ENCODE assay signal across 15 cellular contexts in genomic region chr5:157818368-157818767, GRCh38. TPM values are rescaled to one million over a fixed set of nuclear protein-coding genes. Genes with fewer than 3 reads are reported as not detected.
A peak's percentile ranks its signal among the peaks of the same experiment; 100 is the strongest.
DNase-seq lines count a peak whose midpoint lies in the region; ATAC-seq and TF ChIP-seq lines count a peak whose summit lies in the region.
"Had no signal": no experiment of that assay in that cellular context is flagged by ENCODE, and none has a peak within 500 bp of the region (broad histone marks: within the 10 kb centered on the region; RNA-seq: fewer than 3 reads in every experiment).

No MANE protein-coding gene starts in this region.

- ATAC-seq in WTC11 (no peak), left lobe of liver (peak; percentile 27)
- no peak for ATAC-seq in activated T-helper 17 cell treated with anti-CD3 and anti-CD28 coated beads, Interleukin-2, amount 50 U/mL, for 72 hours (replicated peaks)
- ATAC-seq: GM23338 had no signal

- H3K27me3 ChIP-seq in subcutaneous abdominal adipose tissue (ENCODE audit: control insufficient read depth in 5 of 5, insufficient read depth in 4 of 5, low read length in 5 of 5) (no peaks in the 10 kb centered on the region), Peyer's patch (no peaks in the 10 kb centered on the region)

- no peak for TF ChIP-seq CTCF in WTC11 (IDR thresholded peaks at IDR 0.05)
- TF ChIP-seq CTCF in Peyer's patch (IDR thresholded peaks at IDR 0.05), result no peak

- H3K9ac ChIP-seq in subcutaneous abdominal adipose tissue (ENCODE audit: low read length in 5 of 5), result no peak overlapping the region

- no peak overlapping the region for H3K27ac Mint-ChIP-seq in WTC11
- H3K27ac Mint-ChIP-seq in activated T-helper 17 cell treated with anti-CD3 and anti-CD28 coated beads, Interleukin-2, amount 50 U/mL, for 72 hours, result no peak overlapping the region
- H3K27ac Mint-ChIP-seq: CD4-positive, alpha-beta memory T cell; GM23338 had no signal

- no peak overlapping the region for H3K4me3 Mint-ChIP-seq in WTC11
- H3K4me3 Mint-ChIP-seq in activated T-helper 17 cell treated with anti-CD3 and anti-CD28 coated beads, Interleukin-2, amount 50 U/mL, for 72 hours, result no peak overlapping the region
- H3K4me3 Mint-ChIP-seq: CD4-positive, alpha-beta memory T cell; GM23338 had no signal

- H3K4me1 ChIP-seq in subcutaneous abdominal adipose tissue (ENCODE audit: control insufficient read depth in 5 of 5, insufficient read depth in 5 of 5, low read length in 5 of 5), result peaks cover 0 to 28% (median 16%) of the 10 kb centered on the region in 5 donors
- peaks cover 0 to 5% (median 0%) of the 10 kb centered on the region in 4 donors for H3K4me1 ChIP-seq in Peyer's patch

- no peak for DNase-seq in WTC11 (ENCODE audit: low spot score)
- DNase-seq in left lobe of liver (ENCODE audit: low spot score), result no peak
- no peak for DNase-seq in T1000 (lab: John Stamatoyannopoulos, UW)
- DNase-seq in Peyer's patch, result no peak
- DNase-seq: C1 segment of cervical spinal cord; Calu3; CD4-positive, alpha-beta memory T cell; COR-L47; DMS53; DMS79 treated with DMSO at 0.1 percent for 48 hours; GF-D8 had no signal

- H3K9me3 ChIP-seq in subcutaneous abdominal adipose tissue (ENCODE audit: control insufficient read depth in 5 of 5, low read length in 5 of 5) (no peaks in the 10 kb centered on the region), Peyer's patch (peaks cover 0 to 4% (median 0%) of the 10 kb centered on the region in 4 donors)
- H3K9me3 ChIP-seq: HAP-1 had no signal

- POLR2A ChIA-PET in WTC11 (lab: Charles Lee), result interaction anchor here (0.7 kb wide), 1 partner anchor 17 kb away, joined by 7 read pairs; no protein-coding TSS in a partner anchor

- H3K27ac ChIP-seq in subcutaneous abdominal adipose tissue (ENCODE audit: low read depth, low read length) (peak overlapping the region; percentile 54), Peyer's patch (no peak overlapping the region)

- no peaks in the 10 kb centered on the region for H3K9me3 Mint-ChIP-seq in WTC11
- H3K9me3 Mint-ChIP-seq in activated T-helper 17 cell treated with anti-CD3 and anti-CD28 coated beads, Interleukin-2, amount 50 U/mL, for 72 hours, result no peaks in the 10 kb centered on the region
- H3K9me3 Mint-ChIP-seq: GM23338 had no signal

- no peaks in the 10 kb centered on the region for H3K27me3 Mint-ChIP-seq in WTC11 (ENCODE audit: low read depth)
- H3K27me3 Mint-ChIP-seq in activated T-helper 17 cell treated with anti-CD3 and anti-CD28 coated beads, Interleukin-2, amount 50 U/mL, for 72 hours, result no peaks in the 10 kb centered on the region
- H3K27me3 Mint-ChIP-seq: CD4-positive, alpha-beta memory T cell had no signal

- CTCF ChIA-PET in WTC11 (lab: Charles Lee), result interaction anchor here (1.8 kb wide), 1 partner anchor 177 kb away, joined by 16 read pairs; no protein-coding TSS in a partner anchor

- H3K4me1 Mint-ChIP-seq in WTC11, result peaks cover 32% of the 10 kb centered on the region
- peaks cover 5% of the 10 kb centered on the region for H3K4me1 Mint-ChIP-seq in activated T-helper 17 cell treated with anti-CD3 and anti-CD28 coated beads, Interleukin-2, amount 50 U/mL, for 72 hours

- no peak for TF ChIP-seq POLR2A in Peyer's patch (IDR thresholded peaks at IDR 0.05)

- H3K4me3 ChIP-seq in subcutaneous abdominal adipose tissue (ENCODE audit: low read depth in 1 of 5, low read length in 5 of 5) (no peak overlapping the region), Peyer's patch (no peak overlapping the region)
- H3K4me3 ChIP-seq: GM23338, HAP-1 had no signal

- peaks cover 11% of the 10 kb centered on the region for H3K36me3 Mint-ChIP-seq in WTC11
- H3K36me3 Mint-ChIP-seq in activated T-helper 17 cell treated with anti-CD3 and anti-CD28 coated beads, Interleukin-2, amount 50 U/mL, for 72 hours (ENCODE audit: low read depth), result peaks cover 37% of the 10 kb centered on the region

- H3K36me3 ChIP-seq in subcutaneous abdominal adipose tissue (ENCODE audit: control insufficient read depth in 5 of 5, insufficient read depth in 5 of 5, low read length in 5 of 5) (peaks cover 9 to 16% (median 11%) of the 10 kb centered on the region in 5 donors), Peyer's patch (peaks cover 0 to 29% (median 0%) of the 10 kb centered on the region in 3 donors)

TF ChIP-seq in WTC11, 78 proteins besides CTCF, POLR2A, EP300 and RAD21:
- TF ChIP-seq FOXJ3 (CRISPR knock-in tag; IDR thresholded peaks at IDR 0.05; ENCODE audit: borderline replicate concordance), result no peak
- peak; percentile 53; the same call in 1 of the 2 replicates for TF ChIP-seq ZNF121 (CRISPR knock-in tag; IDR thresholded peaks at IDR 0.05)

RNA-seq across cellular contexts. Expression of gene CLINT1, which starts 40.6 kb away (rescaled TPM):
- total RNA-seq in WTC11 (2021) (74.6 to 79.6 TPM (median 76.1 TPM) in 3 replicates), left lobe of liver (45.6 TPM), Peyer's patch (100 to 1,000 TPM; 115 to 177 (median 133) TPM)
- total RNA-seq in activated T-helper 17 cell treated with anti-CD3 and anti-CD28 coated beads, Interleukin-2, amount 50 U/mL, for 72 hours, result 10 to 100 TPM; 42.1 to 60.7 TPM
